ENCODE assay signal across 8 cellular contexts in genomic region chr10:91796332-91797076, GRCh38. TPM values are rescaled to one million over a fixed set of nuclear protein-coding genes. Genes with fewer than 3 reads are reported as not detected.
DNase-seq lines count a peak whose midpoint lies in the region; ATAC-seq and TF ChIP-seq lines count a peak whose summit lies in the region.

No MANE protein-coding gene starts in this region.

- POLR2A ChIA-PET in AG04450 (lab: Yijun Ruan, JAX): no interaction called here
- POLR2A ChIA-PET in activated CD4-positive, alpha-beta T cell treated with anti-CD3 and anti-CD28 coated beads, Interleukin-2, amount 10 ng/mL, durations not matched to agents 7 days and 5 days (lab: Charles Lee): no interaction called here

- H3K4me1 Mint-ChIP-seq in activated CD4-positive, alpha-beta T cell treated with anti-CD3 and anti-CD28 coated beads, Interleukin-2, amount 10 ng/mL, durations not matched to agents 7 days and 5 days: peaks cover 42% of the 10 kb centered on the region
- peaks cover 35 to 51% of the 10 kb centered on the region in 2 donors for H3K4me1 Mint-ChIP-seq in effector memory CD8-positive, alpha-beta T cell (ENCODE audit: low read depth in 2 of 2)
- peaks cover 48% of the 10 kb centered on the region for H3K4me1 Mint-ChIP-seq in stimulated activated effector memory CD8-positive, alpha-beta T cell treated with anti-CD3 and anti-CD28 coated beads, Interleukin-12 subunit alpha, Interleukin-12 subunit beta, amount 100 ng/mL, for 72 hours

- no peaks in the 10 kb centered on the region; the same call in 1 of the 2 replicates for H3K9me3 ChIP-seq in AG04450 (ENCODE audit: control insufficient read depth, insufficient read depth, low read length)
- H3K9me3 ChIP-seq in mucosa of stomach (ENCODE audit: control insufficient read depth, low read length): no peaks in the 10 kb centered on the region

- peak overlapping the region; percentile 68 for H3K9ac ChIP-seq in mucosa of stomach (ENCODE audit: low read length)

- CTCF ChIA-PET in AG04450 (lab: Charles Lee): interaction anchor here (1.1 kb wide), 1 partner anchor 161 kb away, joined by 3 read pairs; no protein-coding TSS in a partner anchor
- CTCF ChIA-PET in activated CD4-positive, alpha-beta T cell treated with anti-CD3 and anti-CD28 coated beads, Interleukin-2, amount 10 ng/mL, durations not matched to agents 7 days and 5 days (lab: Charles Lee): interaction anchor here (0.6 to 1.3 kb wide), 6 partner anchors 15 to 167 kb away, joined by 3 to 5 read pairs (median 3); partner anchors contain the start of gene BTAF1

- no peaks in the 10 kb centered on the region for H3K27me3 Mint-ChIP-seq in activated CD4-positive, alpha-beta T cell treated with anti-CD3 and anti-CD28 coated beads, Interleukin-2, amount 10 ng/mL, durations not matched to agents 7 days and 5 days
- H3K27me3 Mint-ChIP-seq in effector memory CD8-positive, alpha-beta T cell: no peaks in the 10 kb centered on the region

- peaks cover 19% of the 10 kb centered on the region for H3K4me1 ChIP-seq in mucosa of stomach (ENCODE audit: control insufficient read depth, insufficient read depth, low read length)

- DNase-seq in AG04450 (ENCODE audit: low read depth, low spot score): no peak
- peak; percentile 31 for DNase-seq in KBM-7
- peak; percentile 68 for DNase-seq in activated CD4-positive, alpha-beta T cell treated with anti-CD3 and anti-CD28 coated beads, Interleukin-2, amount 10 ng/mL, durations not matched to agents 7 days and 5 days
- DNase-seq in effector memory CD8-positive, alpha-beta T cell: peak; percentile 10 to 27 (median 23)
- peak; percentile 22 to 68 for DNase-seq in stimulated activated effector memory CD8-positive, alpha-beta T cell treated with anti-CD3 and anti-CD28 coated beads, Interleukin-12 subunit alpha, Interleukin-12 subunit beta, amount 100 ng/mL, for 72 hours (ENCODE audit: low spot score in 2 of 2)
- no peak for DNase-seq in HK-2 (ENCODE audit: unreplicated experiment)

- peaks cover 22% of the 10 kb centered on the region for H3K36me3 Mint-ChIP-seq in activated CD4-positive, alpha-beta T cell treated with anti-CD3 and anti-CD28 coated beads, Interleukin-2, amount 10 ng/mL, durations not matched to agents 7 days and 5 days (ENCODE audit: low read depth)
- H3K36me3 Mint-ChIP-seq in effector memory CD8-positive, alpha-beta T cell (ENCODE audit: insufficient read depth): peaks cover 25% of the 10 kb centered on the region
- H3K36me3 Mint-ChIP-seq in stimulated activated effector memory CD8-positive, alpha-beta T cell treated with anti-CD3 and anti-CD28 coated beads, Interleukin-12 subunit alpha, Interleukin-12 subunit beta, amount 100 ng/mL, for 72 hours: peaks cover 31% of the 10 kb centered on the region

- TF ChIP-seq CTCF in AG04450 (IDR thresholded peaks at IDR 0.05; ENCODE audit: low read depth, low read length): no peak

- no peak overlapping the region for H3K27ac ChIP-seq in AG04450 (ENCODE audit: low read depth, low read length)

- H3K4me3 Mint-ChIP-seq in activated CD4-positive, alpha-beta T cell treated with anti-CD3 and anti-CD28 coated beads, Interleukin-2, amount 10 ng/mL, durations not matched to agents 7 days and 5 days: peak overlapping the region; percentile 79
- peak overlapping the region; percentile 97 to 98 for H3K4me3 Mint-ChIP-seq in effector memory CD8-positive, alpha-beta T cell
- H3K4me3 Mint-ChIP-seq in stimulated activated effector memory CD8-positive, alpha-beta T cell treated with anti-CD3 and anti-CD28 coated beads, Interleukin-12 subunit alpha, Interleukin-12 subunit beta, amount 100 ng/mL, for 72 hours: peak overlapping the region; percentile 96

- peak overlapping the region; percentile 21; the same call in 1 of the 2 replicates for H3K4me3 ChIP-seq in AG04450 (ENCODE audit: low read depth, low read length)
- peak overlapping the region; percentile 61 for H3K4me3 ChIP-seq in mucosa of stomach (ENCODE audit: low read length)

- no peaks in the 10 kb centered on the region for H3K27me3 ChIP-seq in AG04450 (ENCODE audit: control insufficient read depth, insufficient read depth, low read length)
- H3K27me3 ChIP-seq in mucosa of stomach (ENCODE audit: control insufficient read depth, insufficient read depth, low read length): no peaks in the 10 kb centered on the region

- in situ Hi-C loops in KBM-7 (cut with MboI; ENCODE audit: low pct_unique_long_range_greater_than_20kb, low sequenced_read_pairs): no loop called here

- ATAC-seq in GM19452 (IDR thresholded peaks at IDR 0.05; ENCODE audit: unreplicated experiment): peak; percentile 38
- ATAC-seq in effector memory CD8-positive, alpha-beta T cell (replicated peaks): peak; percentile 39
- peak; percentile 67 for ATAC-seq in stimulated activated effector memory CD8-positive, alpha-beta T cell treated with anti-CD3 and anti-CD28 coated beads, Interleukin-12 subunit alpha, Interleukin-12 subunit beta, amount 100 ng/mL, for 72 hours

- H3K27ac Mint-ChIP-seq in activated CD4-positive, alpha-beta T cell treated with anti-CD3 and anti-CD28 coated beads, Interleukin-2, amount 10 ng/mL, durations not matched to agents 7 days and 5 days: peak overlapping the region; percentile 93
- peak overlapping the region; percentile 97 to 99 for H3K27ac Mint-ChIP-seq in effector memory CD8-positive, alpha-beta T cell
- peak overlapping the region; percentile 98 for H3K27ac Mint-ChIP-seq in stimulated activated effector memory CD8-positive, alpha-beta T cell treated with anti-CD3 and anti-CD28 coated beads, Interleukin-12 subunit alpha, Interleukin-12 subunit beta, amount 100 ng/mL, for 72 hours

- H3K9me3 Mint-ChIP-seq in activated CD4-positive, alpha-beta T cell treated with anti-CD3 and anti-CD28 coated beads, Interleukin-2, amount 10 ng/mL, durations not matched to agents 7 days and 5 days: no peaks in the 10 kb centered on the region
- no peaks in the 10 kb centered on the region for H3K9me3 Mint-ChIP-seq in effector memory CD8-positive, alpha-beta T cell
- H3K9me3 Mint-ChIP-seq in stimulated activated effector memory CD8-positive, alpha-beta T cell treated with anti-CD3 and anti-CD28 coated beads, Interleukin-12 subunit alpha, Interleukin-12 subunit beta, amount 100 ng/mL, for 72 hours: no peaks in the 10 kb centered on the region

- H3K36me3 ChIP-seq in mucosa of stomach (ENCODE audit: control insufficient read depth, insufficient read depth, low read length): no peaks in the 10 kb centered on the region

RNA-seq across cellular contexts. Expression of gene TNKS2, which starts 1.7 kb away (rescaled TPM):
- 35.5 and 45.5 TPM in 2 replicates for polyA plus RNA-seq in AG04450 (2011; rRNA removed)
- polyA minus RNA-seq in AG04450 (2011; rRNA and poly(A)+ RNA removed): 45.9 and 71.2 TPM in 2 replicates
- 10 to 100 TPM; 33.8 to 36.3 TPM for total RNA-seq in activated CD4-positive, alpha-beta T cell treated with anti-CD3 and anti-CD28 coated beads, Interleukin-2, amount 10 ng/mL, durations not matched to agents 7 days and 5 days

Comparison
In these comparisons a context has a peak if more than half of its experiments do, and no peak if none do; other contexts are left out.
1. DNase-seq: peak in KBM-7 (single experiment), activated CD4-positive, alpha-beta T cell treated with anti-CD3 and anti-CD28 coated beads, Interleukin-2, amount 10 ng/mL, durations not matched to agents 7 days and 5 days (single experiment), effector memory CD8-positive, alpha-beta T cell (3 of 3) and stimulated activated effector memory CD8-positive, alpha-beta T cell treated with anti-CD3 and anti-CD28 coated beads, Interleukin-12 subunit alpha, Interleukin-12 subunit beta, amount 100 ng/mL, for 72 hours (2 of 2); none in AG04450 (single experiment) and HK-2 (single experiment).
2. Peak in every context shown above with its lines, with median percentiles within 50 percentile points of each other: ATAC-seq, H3K27ac Mint-ChIP-seq and H3K4me3 Mint-ChIP-seq.